ENCODE assay signal across 13 cellular contexts in genomic region chr5:173456751-173457171, GRCh38.
DNase-seq lines count a peak whose midpoint lies in the region; ATAC-seq and TF ChIP-seq lines count a peak whose summit lies in the region.
"Had no signal": no experiment of that assay in that cellular context is flagged by ENCODE, and none has a peak within 500 bp of the region (broad histone marks: within the 10 kb centered on the region; RNA-seq: fewer than 3 reads in every experiment).

No MANE protein-coding gene starts in this region.

- TF ChIP-seq CTCF in AG04450 (IDR thresholded peaks at IDR 0.05; ENCODE audit: low read depth, low read length) (no peak), RWPE2 (IDR thresholded peaks at IDR 0.05; ENCODE audit: poor library complexity, severe bottlenecking) (no peak), fibroblast of villous mesenchyme (IDR thresholded peaks at IDR 0.05; ENCODE audit: insufficient read depth, low read depth, low read length) (no peak), GM10266 (IDR thresholded peaks at IDR 0.05; ENCODE audit: control insufficient read depth, insufficient read depth, low read depth, missing control alignments) (no peak), GM13977 (IDR thresholded peaks at IDR 0.05; ENCODE audit: extremely low read depth, insufficient read depth, missing control alignments) (no peak)

- H3K9me3 ChIP-seq in AG04450 (ENCODE audit: control insufficient read depth, insufficient read depth, low read length), result no peaks in the 10 kb centered on the region
- no peaks in the 10 kb centered on the region for H3K9me3 ChIP-seq in RWPE2 (ENCODE audit: severe bottlenecking)

- H3K4me3 ChIP-seq in AG04450 (ENCODE audit: low read depth, low read length) (no peak overlapping the region), RWPE2 (ENCODE audit: severe bottlenecking) (no peak overlapping the region), fibroblast of villous mesenchyme (ENCODE audit: low read depth, low read length) (no peak overlapping the region)

- H3K27ac ChIP-seq in AG04450 (ENCODE audit: low read depth, low read length), result peak overlapping the region; percentile 79
- H3K27ac ChIP-seq in RWPE2 (ENCODE audit: poor library complexity, severe bottlenecking), result peak overlapping the region; percentile 92

- H3K27me3 ChIP-seq in AG04450 (ENCODE audit: control insufficient read depth, insufficient read depth, low read length) (no peaks in the 10 kb centered on the region), RWPE2 (ENCODE audit: insufficient read depth, poor library complexity, severe bottlenecking) (no peaks in the 10 kb centered on the region)

- DNase-seq in AG04450 (ENCODE audit: low read depth, low spot score) (no peak), HT-29 (ENCODE audit: low spot score) (peak; percentile 50), RWPE2 (ENCODE audit: low spot score) (no peak), fibroblast of villous mesenchyme (ENCODE audit: low read depth) (peak; percentile 73), GM10266 (ENCODE audit: extremely low spot score) (no peak), GM13977 (ENCODE audit: low spot score) (no peak)
- DNase-seq in activated CD4-positive, alpha-beta T cell treated with anti-CD3 and anti-CD28 coated beads for 1 hour, result no peak
- DNase-seq in stimulated activated CD4-positive, alpha-beta T cell treated with anti-CD3 and anti-CD28 coated beads, Interleukin-4, amount 100 ng/mL, for 24 hours, result no peak
- DNase-seq: activated B cell treated with CpG ODN at 0.5 μM for 24 hours; activated T-cell treated with anti-CD3 and anti-CD28 coated beads, Interleukin-2, amount 50 U/mL, for 4 hours; CD4-positive, CD25-positive, alpha-beta regulatory T cell; erythroblast; stimulated activated CD4-positive, alpha-beta T cell treated with anti-CD3 and anti-CD28 coated beads, Interleukin-15, amount 100 ng/mL, for 24 hours had no signal

- in situ Hi-C loops in GM13977 (cut with MboI; ENCODE audit: low pct_unique_long_range_greater_than_20kb, low sequenced_read_pairs, unreplicated experiment), result no loop called here

- no peaks in the 10 kb centered on the region for H3K36me3 ChIP-seq in RWPE2 (ENCODE audit: low read depth)

- POLR2A ChIA-PET in AG04450 (lab: Yijun Ruan, JAX), result interaction anchor here (1.1 to 3.7 kb wide), 3 partner anchors 17 to 129 kb away, joined by 3 to 27 read pairs (median 3); partner anchors contain the start of gene STC2

- CTCF ChIA-PET in AG04450 (lab: Charles Lee), result interaction anchor here (1.4 kb wide), 1 partner anchor 159 kb away, joined by 4 read pairs; no protein-coding TSS in a partner anchor

- ATAC-seq in RWPE2 (ENCODE audit: low read depth), result no peak
- ATAC-seq: activated T-cell treated with anti-CD3 and anti-CD28 coated beads, Interleukin-2, amount 50 U/mL, for 4 hours had no signal

- H3K4me1 ChIP-seq in RWPE2 (ENCODE audit: insufficient read depth, poor library complexity, severe bottlenecking), result peaks cover 39% of the 10 kb centered on the region

Comparison
In these comparisons a context has a peak if more than half of its experiments do, and no peak if none do; other contexts are left out.
1. DNase-seq: peak in HT-29 (single experiment) and fibroblast of villous mesenchyme (single experiment); none in AG04450 (single experiment), RWPE2 (single experiment), activated CD4-positive, alpha-beta T cell treated with anti-CD3 and anti-CD28 coated beads for 1 hour (single experiment), GM10266 (single experiment), stimulated activated CD4-positive, alpha-beta T cell treated with anti-CD3 and anti-CD28 coated beads, Interleukin-4, amount 100 ng/mL, for 24 hours (single experiment) and GM13977 (single experiment).